1 cellular context compared by ENCODE assay signal in genomic region chr1:20786310-20787099, GRCh38.
A peak's percentile ranks its signal among the peaks of the same experiment; 100 is the strongest.
TF ChIP-seq lines count a peak whose summit lies in the region.

No MANE protein-coding gene starts in this region.

TF ChIP-seq in K562, 482 proteins besides CTCF, POLR2A, EP300 and RAD21 (continued from another document and continues in another):
- peak; percentile 80; the same call in 1 of the 2 replicates for TF ChIP-seq POLR2AphosphoS2 (IDR thresholded peaks at IDR 0.05; ENCODE audit: low read length)
- TF ChIP-seq NR0B1 (IDR thresholded peaks at IDR 0.05; ENCODE audit: partially characterized antibody) = no peak
- no peak for TF ChIP-seq DDX20 (tag; IDR thresholded peaks at IDR 0.05; ENCODE audit: low read depth)
- TF ChIP-seq HNRNPL (IDR thresholded peaks at IDR 0.05; ENCODE audit: low read depth, low read length) = no peak
- peak; percentile 87; the same call in 1 of the 2 replicates for TF ChIP-seq EP400 (IDR thresholded peaks at IDR 0.05)
- TF ChIP-seq NFYB (IDR thresholded peaks at IDR 0.05; ENCODE audit: extremely low read depth, insufficient read length) = peak; percentile 78
- TF ChIP-seq HES1 (IDR thresholded peaks at IDR 0.05; ENCODE audit: low read depth) = no peak
- TF ChIP-seq SOX6 (IDR thresholded peaks at IDR 0.05) = peak; percentile 26; the same call in 1 of the 2 replicates
- TF ChIP-seq ZBTB5 (IDR thresholded peaks at IDR 0.05) = no peak
- no peak for TF ChIP-seq SAFB (IDR thresholded peaks at IDR 0.05; ENCODE audit: borderline replicate concordance, low read depth, low read length)
- TF ChIP-seq MCM2 (IDR thresholded peaks at IDR 0.05; ENCODE audit: low read depth) = no peak
- no peak for TF ChIP-seq TEAD2 (tag; IDR thresholded peaks at IDR 0.05)
- no peak for TF ChIP-seq ZNF695 (CRISPR knock-in tag; IDR thresholded peaks at IDR 0.05)
- 0 out of 2 replicates have a peak, but pooled peaks have one; percentile 77 for TF ChIP-seq RERE (CRISPR knock-in tag; IDR thresholded peaks at IDR 0.05; ENCODE audit: borderline replicate concordance)
- TF ChIP-seq MCM5 (IDR thresholded peaks at IDR 0.05; ENCODE audit: low read depth) = no peak
- no peak for TF ChIP-seq ZNF583 (CRISPR knock-in tag; IDR thresholded peaks at IDR 0.05)
- TF ChIP-seq ZNF184 (CRISPR knock-in tag; IDR thresholded peaks at IDR 0.05) = no peak
- no peak for TF ChIP-seq NBN (IDR thresholded peaks at IDR 0.05; ENCODE audit: low read depth)
- no peak for TF ChIP-seq CC2D1A (IDR thresholded peaks at IDR 0.05)
- TF ChIP-seq TAL1 (IDR thresholded peaks at IDR 0.05) = no peak
- no peak; the same call in 1 of the 2 replicates for TF ChIP-seq TCF3 (CRISPR knock-in tag; IDR thresholded peaks at IDR 0.05)
- no peak for TF ChIP-seq FUS (optimal IDR thresholded peaks at IDR 0.05; ENCODE audit: low read depth, low read length)
- no peak for TF ChIP-seq BRD4 (IDR thresholded peaks at IDR 0.05)
- 0 out of 4 replicates have a peak, but pooled peaks of 1 of the 2 experiments have one; percentile 28 for TF ChIP-seq SRF (CRISPR knock-in tag; IDR thresholded peaks at IDR 0.05)
- no peak for TF ChIP-seq SMARCC2 (IDR thresholded peaks at IDR 0.05; ENCODE audit: low read depth)
- no peak; the same call in 1 of the 2 replicates for TF ChIP-seq ZNF121 (CRISPR knock-in tag; conservative IDR thresholded peaks at IDR 0.05)
- TF ChIP-seq BCOR (IDR thresholded peaks at IDR 0.05) = no peak
- TF ChIP-seq USF2 (CRISPR knock-in tag; IDR thresholded peaks at IDR 0.05) = no peak
- TF ChIP-seq BDP1 (IDR thresholded peaks at IDR 0.05; ENCODE audit: insufficient read depth, insufficient read length) = no peak
- peak; percentile 65 for TF ChIP-seq ATF7 (IDR thresholded peaks at IDR 0.05)
- TF ChIP-seq RB1 (IDR thresholded peaks at IDR 0.05; ENCODE audit: low read depth) = no peak; the same call in none of the 2 replicates
- TF ChIP-seq ZBTB7A (IDR thresholded peaks at IDR 0.05; ENCODE audit: borderline replicate concordance, control insufficient read depth, low read depth, low read length) = peak; percentile 93
- no peak for TF ChIP-seq MBD1 (CRISPR knock-in tag; IDR thresholded peaks at IDR 0.05)
- TF ChIP-seq ARID3B (CRISPR knock-in tag; IDR thresholded peaks at IDR 0.05; ENCODE audit: borderline replicate concordance) = no peak
- TF ChIP-seq KDM1A (IDR thresholded peaks at IDR 0.05) = no peak
- TF ChIP-seq ZNF407 (IDR thresholded peaks at IDR 0.05; ENCODE audit: low read depth) = peak; percentile 57; the same call in 1 of the 2 replicates
- TF ChIP-seq RFX5 (IDR thresholded peaks at IDR 0.05; ENCODE audit: low read depth, low read length) = no peak
- no peak for TF ChIP-seq IRF9 (tag; IDR thresholded peaks at IDR 0.05)
- peak; percentile 96 for TF ChIP-seq RBFOX2 (IDR thresholded peaks at IDR 0.05; ENCODE audit: low read depth, low read length)
